In genomic region chr19:16134510-16134909, GRCh38 we compare ENCODE assay signal across 20 cellular contexts. TPM values are rescaled to one million over a fixed set of nuclear protein-coding genes. Genes with fewer than 3 reads are reported as not detected.
DNase-seq lines count a peak whose midpoint lies in the region; ATAC-seq, FAIRE-seq and TF ChIP-seq lines count a peak whose summit lies in the region.
"Had no signal": no experiment of that assay in that cellular context is flagged by ENCODE, and none has a peak within 500 bp of the region (broad histone marks: within the 10 kb centered on the region; RNA-seq: fewer than 3 reads in every experiment).

No MANE protein-coding gene starts in this region.

- no peak for ATAC-seq in activated CD8-positive, alpha-beta memory T cell treated with anti-CD3 and anti-CD28 coated beads, Interleukin-2, amount 10 ng/mL, durations not matched to agents 7 days and 5 days
- ATAC-seq in GM21619 (IDR thresholded peaks at IDR 0.05; ENCODE audit: unreplicated experiment) (peak; percentile 58), WTC11 (no peak)
- ATAC-seq: activated T-cell treated with anti-CD3 and anti-CD28 coated beads, Interleukin-2, amount 50 U/mL, for 4 hours; foreskin keratinocyte had no signal

- TF ChIP-seq POLR2A in transverse colon (IDR thresholded peaks at IDR 0.05) = no peak

- H3K4me3 Mint-ChIP-seq in activated CD8-positive, alpha-beta memory T cell treated with anti-CD3 and anti-CD28 coated beads, Interleukin-2, amount 10 ng/mL, durations not matched to agents 7 days and 5 days = no peak overlapping the region
- no peak overlapping the region for H3K4me3 Mint-ChIP-seq in WTC11
- H3K4me3 Mint-ChIP-seq: activated T-cell treated with anti-CD3 and anti-CD28 coated beads, Interleukin-2, amount 50 U/mL, for 4 hours had no signal

- peak overlapping the region; percentile 12 for H3K27ac Mint-ChIP-seq in activated CD8-positive, alpha-beta memory T cell treated with anti-CD3 and anti-CD28 coated beads, Interleukin-2, amount 10 ng/mL, durations not matched to agents 7 days and 5 days
- H3K27ac Mint-ChIP-seq in WTC11 = 0 out of 2 replicates have a peak overlapping the region, but pooled peaks have one; percentile 23

- H3K36me3 ChIP-seq in transverse colon = peaks cover 0 to 30% (median 12%) of the 10 kb centered on the region in 4 donors

- no peak for DNase-seq in activated CD8-positive, alpha-beta memory T cell treated with anti-CD3 and anti-CD28 coated beads, Interleukin-2, amount 10 ng/mL, durations not matched to agents 7 days and 5 days
- DNase-seq in activated CD8-positive, alpha-beta memory T cell treated with anti-CD3 and anti-CD28 coated beads for 24 hours = no peak
- DNase-seq in WTC11 (ENCODE audit: low spot score) (no peak), transverse colon (peak; percentile 70), iPS-NIHi11 (ENCODE audit: low spot score) (no peak), DMS53 treated with DMSO at 0.1 percent for 48 hours (lab: John Stamatoyannopoulos, UW; ENCODE audit: unreplicated experiment) (no peak), D721Med (ENCODE audit: insufficient read length, low spot score) (no peak)
- DNase-seq: activated CD4-positive, alpha-beta T cell treated with anti-CD3 and anti-CD28 coated beads for 1 hour; activated T-cell treated with anti-CD3 and anti-CD28 coated beads, Interleukin-2, amount 50 U/mL, for 4 hours; adrenal gland; foreskin keratinocyte; lower lobe of right lung; SHP77; testis had no signal

- CTCF ChIA-PET in activated CD8-positive, alpha-beta memory T cell treated with anti-CD3 and anti-CD28 coated beads, Interleukin-2, amount 10 ng/mL, durations not matched to agents 7 days and 5 days (lab: Charles Lee) = interaction anchor here (2.2 kb wide), 1 partner anchor 17 kb away, joined by 6 read pairs; no protein-coding TSS in a partner anchor
- CTCF ChIA-PET in WTC11 (lab: Charles Lee) = interaction anchor here (0.9 to 1.7 kb wide), 3 partner anchors 51 to 109 kb away, joined by 4 to 5 read pairs (median 4); partner anchors contain the start of gene FAM32A

- H3K27me3 ChIP-seq in transverse colon = no peaks in the 10 kb centered on the region
- H3K27me3 ChIP-seq: adrenal gland, foreskin keratinocyte, testis had no signal

- TF ChIP-seq CTCF in WTC11 (IDR thresholded peaks at IDR 0.05) (no peak), transverse colon (IDR thresholded peaks at IDR 0.05) (no peak), D721Med (IDR thresholded peaks at IDR 0.05; ENCODE audit: insufficient read depth, missing control alignments) (no peak)

- H3K9me3 Mint-ChIP-seq in activated CD8-positive, alpha-beta memory T cell treated with anti-CD3 and anti-CD28 coated beads, Interleukin-2, amount 10 ng/mL, durations not matched to agents 7 days and 5 days (ENCODE audit: low read depth) = peaks cover 5% of the 10 kb centered on the region
- peaks cover 10% of the 10 kb centered on the region for H3K9me3 Mint-ChIP-seq in WTC11
- H3K9me3 Mint-ChIP-seq: activated T-cell treated with anti-CD3 and anti-CD28 coated beads, Interleukin-2, amount 50 U/mL, for 4 hours had no signal

- 72 to 80% methylated on average over 2 to 7 of the region's 7 CpGs for WGBS in transverse colon (ENCODE audit: low coverage in 1 of 2), 2 donors

- H3K4me3 ChIP-seq in transverse colon = no peak overlapping the region
- H3K4me3 ChIP-seq: A549, adrenal gland, lower lobe of right lung, testis had no signal

- peaks cover 62% of the 10 kb centered on the region for H3K36me3 Mint-ChIP-seq in activated CD8-positive, alpha-beta memory T cell treated with anti-CD3 and anti-CD28 coated beads, Interleukin-2, amount 10 ng/mL, durations not matched to agents 7 days and 5 days
- H3K36me3 Mint-ChIP-seq in WTC11 = peaks cover 43% of the 10 kb centered on the region

- H3K4me1 Mint-ChIP-seq in activated CD8-positive, alpha-beta memory T cell treated with anti-CD3 and anti-CD28 coated beads, Interleukin-2, amount 10 ng/mL, durations not matched to agents 7 days and 5 days = peaks cover 46% of the 10 kb centered on the region
- H3K4me1 Mint-ChIP-seq in WTC11 = peaks cover 5% of the 10 kb centered on the region

- intact Hi-C loops in transverse colon (cut with DNase I; ENCODE audit: low total_unique reads) = no loop called here

- in situ Hi-C loops in transverse colon (cut with MboI; ENCODE audit: low pct_ligation_motif_present in 1 of 4, low pct_unique_long_range_greater_than_20kb in 1 of 4, low sequenced_read_pairs in 3 of 4) = no loop called here

- FAIRE-seq in D721Med (lab: Jason Lieb, UNC) = no peak
- FAIRE-seq: A549, endometrium had no signal

- POLR2A ChIA-PET in WTC11 (lab: Charles Lee) = no interaction called here

- H3K27me3 Mint-ChIP-seq in activated CD8-positive, alpha-beta memory T cell treated with anti-CD3 and anti-CD28 coated beads, Interleukin-2, amount 10 ng/mL, durations not matched to agents 7 days and 5 days = no peaks in the 10 kb centered on the region
- peaks cover 15% of the 10 kb centered on the region for H3K27me3 Mint-ChIP-seq in WTC11 (ENCODE audit: low read depth)

- H3K9me3 ChIP-seq in transverse colon = no peaks in the 10 kb centered on the region
- H3K9me3 ChIP-seq: A549, adrenal gland, lower lobe of right lung, testis had no signal

- H3K27ac ChIP-seq in transverse colon = peak overlapping the region in 2 of 4 donors; percentile 33 to 48
- H3K27ac ChIP-seq: A549, adrenal gland, foreskin keratinocyte, lower lobe of right lung, testis had no signal

- H3K4me1 ChIP-seq in transverse colon = no peaks in the 10 kb centered on the region
- H3K4me1 ChIP-seq: A549, foreskin keratinocyte, lower lobe of right lung had no signal

- TF ChIP-seq EP300 in transverse colon (IDR thresholded peaks at IDR 0.05; ENCODE audit: low read depth) = no peak

TF ChIP-seq in WTC11, 78 proteins besides CTCF, POLR2A, EP300 and RAD21:
- TF ChIP-seq, protein P1, sequence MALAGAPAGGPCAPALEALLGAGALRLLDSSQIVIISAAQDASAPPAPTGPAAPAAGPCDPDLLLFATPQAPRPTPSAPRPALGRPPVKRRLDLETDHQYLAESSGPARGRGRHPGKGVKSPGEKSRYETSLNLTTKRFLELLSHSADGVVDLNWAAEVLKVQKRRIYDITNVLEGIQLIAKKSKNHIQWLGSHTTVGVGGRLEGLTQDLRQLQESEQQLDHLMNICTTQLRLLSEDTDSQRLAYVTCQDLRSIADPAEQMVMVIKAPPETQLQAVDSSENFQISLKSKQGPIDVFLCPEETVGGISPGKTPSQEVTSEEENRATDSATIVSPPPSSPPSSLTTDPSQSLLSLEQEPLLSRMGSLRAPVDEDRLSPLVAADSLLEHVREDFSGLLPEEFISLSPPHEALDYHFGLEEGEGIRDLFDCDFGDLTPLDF (CRISPR knock-in tag; IDR thresholded peaks at IDR 0.05) = no peak
- TF ChIP-seq ZNF121 (CRISPR knock-in tag; IDR thresholded peaks at IDR 0.05) (peak; percentile 38; the same call in 1 of the 2 replicates), GTF2I (CRISPR knock-in tag; conservative IDR thresholded peaks at IDR 0.05) (no peak)

RNA-seq across cellular contexts. Expression of gene HSH2D, which starts 9.0 kb away (rescaled TPM):
- 100 to 1,000 TPM; 181 to 199 TPM for total RNA-seq in activated CD8-positive, alpha-beta memory T cell treated with anti-CD3 and anti-CD28 coated beads, Interleukin-2, amount 10 ng/mL, durations not matched to agents 7 days and 5 days
- total RNA-seq in WTC11 (2021) (1.6 to 3.2 TPM (median 3.0 TPM) in 3 replicates), transverse colon (10 to 100 TPM; 17.6 to 55.4 (median 30.8) TPM)
- total RNA-seq: cerebellum, G401 had no signal

RNA-seq across cellular contexts. Expression of gene RAB8A, which starts 22.8 kb away (rescaled TPM):
- 100 to 1,000 TPM; 204 to 271 TPM for total RNA-seq in activated CD8-positive, alpha-beta memory T cell treated with anti-CD3 and anti-CD28 coated beads, Interleukin-2, amount 10 ng/mL, durations not matched to agents 7 days and 5 days
- 68.4 to 81.8 TPM (median 74.0 TPM) in 3 replicates for total RNA-seq in WTC11 (2021)
- total RNA-seq in transverse colon = 100 to 1,000 TPM in 1 of 4 donors, 10 to 100 TPM in 3; 22.3 to 102 (median 67.9) TPM

RNA-seq across cellular contexts. Expression of gene CIB3, which starts 38.8 kb away (rescaled TPM):
- not detected for total RNA-seq in activated CD8-positive, alpha-beta memory T cell treated with anti-CD3 and anti-CD28 coated beads, Interleukin-2, amount 10 ng/mL, durations not matched to agents 7 days and 5 days
- total RNA-seq in WTC11 (2021) = not detected in 3 replicates
- not detected for total RNA-seq in transverse colon
- total RNA-seq: activated T-cell treated with anti-CD3 and anti-CD28 coated beads, Interleukin-2, amount 50 U/mL, for 4 hours; adrenal gland; cerebellum; foreskin keratinocyte; G401; lower lobe of right lung; T-helper 2 cell treated with Interferon-gamma antibody and Interleukin-4, amounts not matched to agents 100 ng/mL and 5 ng/mL, for 36 hours; testis had no signal

RNA-seq across cellular contexts. Expression of gene FAM32A, which starts 50.7 kb away (rescaled TPM):
- total RNA-seq in activated CD8-positive, alpha-beta memory T cell treated with anti-CD3 and anti-CD28 coated beads, Interleukin-2, amount 10 ng/mL, durations not matched to agents 7 days and 5 days = 10 to 100 TPM; 64.6 to 72.0 TPM
- total RNA-seq in WTC11 (2021) = 59.5 to 62.6 TPM (median 62.2 TPM) in 3 replicates
- 100 to 1,000 TPM in 1 of 4 donors, 10 to 100 TPM in 3; 73.0 to 106 (median 88.6) TPM for total RNA-seq in transverse colon

RNA-seq across cellular contexts. Expression of gene TPM4, which starts 58.2 kb away (rescaled TPM):
- 100 to 1,000 TPM; 491 to 493 TPM for total RNA-seq in activated CD8-positive, alpha-beta memory T cell treated with anti-CD3 and anti-CD28 coated beads, Interleukin-2, amount 10 ng/mL, durations not matched to agents 7 days and 5 days
- 302 to 327 TPM (median 323 TPM) in 3 replicates for total RNA-seq in WTC11 (2021)
- total RNA-seq in transverse colon = 100 to 1,000 TPM; 228 to 491 (median 288) TPM
